1 cellular context compared by ENCODE assay signal in genomic region chr21:33368124-33368523, GRCh38.
TF ChIP-seq lines count a peak whose summit lies in the region.

No MANE protein-coding gene starts in this region.

TF ChIP-seq in K562, 482 proteins besides CTCF, POLR2A, EP300 and RAD21 (continued from another document and continues in another):
- TF ChIP-seq ZNF318 (IDR thresholded peaks at IDR 0.05; ENCODE audit: borderline replicate concordance in 1 of 2, low read depth in 1 of 2) (no peak), CBX5 (IDR thresholded peaks at IDR 0.05; ENCODE audit: borderline replicate concordance, low read depth) (no peak), TAF1 (IDR thresholded peaks at IDR 0.05; ENCODE audit: control insufficient read depth, extremely low read depth, insufficient read depth, low read length, severe bottlenecking) (no peak), TAF9B (IDR thresholded peaks at IDR 0.05; ENCODE audit: partially characterized antibody) (no peak), ZBTB1 (CRISPR knock-in tag; IDR thresholded peaks at IDR 0.05; ENCODE audit: borderline replicate concordance, low read depth) (no peak), CTBP1 (IDR thresholded peaks at IDR 0.05; ENCODE audit: borderline replicate concordance) (peak; percentile 74; the same call in 1 of the 2 replicates), SMARCE1 (IDR thresholded peaks at IDR 0.05) (peak; percentile 93; the same call in 1 of the 2 replicates), PRMT5 (CRISPR knock-in tag; IDR thresholded peaks at IDR 0.05) (no peak), AFF4 (CRISPR knock-in tag; IDR thresholded peaks at IDR 0.05) (0 out of 2 replicates have a peak, but pooled peaks have one; percentile 51), CEBPZ (IDR thresholded peaks at IDR 0.05; ENCODE audit: borderline replicate concordance, low read depth, low read length) (no peak), ZBTB12 (CRISPR knock-in tag; IDR thresholded peaks at IDR 0.05) (no peak), FOXO4 (CRISPR knock-in tag; IDR thresholded peaks at IDR 0.05) (no peak), ZSCAN29 (IDR thresholded peaks at IDR 0.05) (no peak), ZFP1 (CRISPR knock-in tag; IDR thresholded peaks at IDR 0.05) (no peak), HNRNPUL1 (IDR thresholded peaks at IDR 0.05; ENCODE audit: low read length) (no peak), CEBPG (CRISPR knock-in tag; IDR thresholded peaks at IDR 0.05) (no peak), CEBPG (tag; conservative IDR thresholded peaks at IDR 0.05 in 1 of 2, IDR thresholded peaks at IDR 0.05 in 1 of 2) (no peak), RBM39 (optimal IDR thresholded peaks at IDR 0.05; ENCODE audit: low read depth, low read length) (no peak), EZH2 (IDR thresholded peaks at IDR 0.05; ENCODE audit: borderline replicate concordance, low read depth, low read length) (no peak), NFYB (IDR thresholded peaks at IDR 0.05; ENCODE audit: extremely low read depth, insufficient read length) (no peak), TCF7 (IDR thresholded peaks at IDR 0.05; ENCODE audit: borderline replicate concordance) (no peak), ZNF146 (CRISPR knock-in tag; IDR thresholded peaks at IDR 0.05; ENCODE audit: unreplicated experiment) (no peak), ZNF644 (tag; IDR thresholded peaks at IDR 0.05; ENCODE audit: low read depth) (0 out of 2 replicates have a peak, but pooled peaks have one; percentile 50), RBM15 (IDR thresholded peaks at IDR 0.05; ENCODE audit: insufficient read depth, low read length) (no peak), DIDO1 (tag; IDR thresholded peaks at IDR 0.05; ENCODE audit: low read depth) (no peak), ZNF316 (IDR thresholded peaks at IDR 0.05) (no peak), CC2D1A (IDR thresholded peaks at IDR 0.05) (peak; percentile 83), PKNOX1 (IDR thresholded peaks at IDR 0.05) (no peak), ZNF780A (CRISPR knock-in tag; IDR thresholded peaks at IDR 0.05) (no peak), ZNF445 (CRISPR knock-in tag; IDR thresholded peaks at IDR 0.05; ENCODE audit: low read depth) (0 out of 2 replicates have a peak, but pooled peaks have one; percentile 13), SOX6 (IDR thresholded peaks at IDR 0.05) (peak; percentile 89), TAL1 (IDR thresholded peaks at IDR 0.05) (peak; percentile 70), MITF (IDR thresholded peaks at IDR 0.05) (no peak)
